8 cellular contexts compared by ENCODE assay signal in the genomic region with DNA sequence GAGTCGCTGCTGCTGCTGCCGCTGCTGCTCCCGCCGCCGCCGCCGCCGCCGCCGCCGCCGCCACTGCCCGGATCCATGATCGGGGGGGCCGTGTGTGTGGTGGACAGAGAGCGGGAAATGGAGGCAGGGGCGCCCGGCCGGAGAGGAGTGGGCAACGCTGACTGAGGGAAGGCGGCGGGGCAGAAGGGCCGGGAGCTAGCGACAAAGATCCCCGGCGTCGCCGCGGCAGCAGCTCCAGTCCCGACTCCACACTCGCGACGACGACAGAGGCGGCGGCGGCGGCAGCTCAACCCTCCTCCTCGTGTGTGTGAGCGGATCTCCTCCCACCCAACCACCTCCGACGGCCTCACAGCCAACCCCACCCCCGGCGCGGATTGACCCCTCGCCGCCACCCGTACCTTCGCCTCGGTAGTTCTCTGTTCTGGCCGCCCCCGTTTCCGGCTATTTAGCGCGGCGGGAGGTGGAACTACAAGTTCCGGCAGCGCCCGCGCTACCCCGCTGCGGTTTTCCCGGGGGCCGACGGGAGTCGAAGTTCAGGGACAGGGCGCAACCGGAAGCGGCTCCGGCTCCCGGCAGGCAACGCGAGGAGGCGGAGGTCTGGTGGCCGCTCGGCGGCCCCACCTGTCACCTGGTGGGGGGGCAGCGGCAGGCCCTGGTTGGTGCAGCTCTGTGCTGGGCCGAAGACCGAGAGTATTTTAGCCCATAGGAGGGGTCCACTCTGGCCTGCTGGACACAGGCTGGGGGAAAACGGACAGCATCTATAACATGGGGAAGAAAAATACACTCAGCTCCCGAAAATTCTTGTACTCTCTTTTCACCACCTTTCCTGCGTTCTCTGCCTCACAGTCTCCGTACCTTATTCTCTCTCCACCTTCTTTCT.
A peak's percentile ranks its signal among the peaks of the same experiment; 100 is the strongest.
DNase-seq lines count a peak whose midpoint lies in the region; ATAC-seq lines count a peak whose summit lies in the region.

A gene (minus strand): TSS at position 313 of the 880 bp plus-strand sequence. CDS start 236 bp downstream, at position 77.

- peak; percentile 83 for ATAC-seq in GM19025 (IDR thresholded peaks at IDR 0.05; ENCODE audit: low read depth, unreplicated experiment)
- ATAC-seq in HG03342 (IDR thresholded peaks at IDR 0.05; ENCODE audit: unreplicated experiment) = peak; percentile 81
- peak; percentile 92 to 93 for ATAC-seq in activated CD4-positive, CD25-positive, alpha-beta regulatory T cell treated with anti-CD3 and anti-CD28 coated beads, Interleukin-2, amount 50 U/mL, for 24 hours

- peak; percentile 97 for DNase-seq in AG20443 (ENCODE audit: low spot score)
- peak; percentile 95 for DNase-seq in NCI-H446 treated with DMSO at 0.1 percent for 48 hours (lab: John Stamatoyannopoulos, UW)
- DNase-seq in cerebellar cortex (ENCODE audit: low spot score) = peak; percentile 97
- peak; percentile 99 for DNase-seq in islet precursor cell
- peak; percentile 98 to 99 (median 99) for DNase-seq in stimulated activated CD4-positive, alpha-beta T cell treated with anti-CD3 and anti-CD28 coated beads, Interleukin-12 subunit alpha, Interleukin-12 subunit beta, amount 100 ng/mL, for 48 hours (ENCODE audit: low read depth in 2 of 3, low spot score in 1 of 3)

Comparison
In these comparisons a context has a peak if more than half of its experiments do, and no peak if none do; other contexts are left out.
1. Peak in every context shown above with its lines: DNase-seq and ATAC-seq.